25 cellular contexts compared by ENCODE assay signal in genomic region chr1:36520771-36521420, GRCh38. TPM values are rescaled to one million over a fixed set of nuclear protein-coding genes. Genes with fewer than 3 reads are reported as not detected.
A peak's percentile ranks its signal among the peaks of the same experiment; 100 is the strongest.
DNase-seq lines count a peak whose midpoint lies in the region; ATAC-seq and TF ChIP-seq lines count a peak whose summit lies in the region.
"Had no signal": no experiment of that assay in that cellular context is flagged by ENCODE, and none has a peak within 500 bp of the region (broad histone marks: within the 10 kb centered on the region; RNA-seq: fewer than 3 reads in every experiment).

No MANE protein-coding gene starts in this region.

- H3K27me3 Mint-ChIP-seq in glutamatergic neuron (ENCODE audit: unreplicated experiment) = peaks cover 6% of the 10 kb centered on the region
- no peaks in the 10 kb centered on the region for H3K27me3 Mint-ChIP-seq in CD4-positive, alpha-beta memory T cell
- H3K27me3 Mint-ChIP-seq: brain; stimulated activated naive CD8-positive, alpha-beta T cell treated with anti-CD3 and anti-CD28 coated beads, Interleukin-15, amount 100 ng/mL, for 72 hours had no signal

- ATAC-seq in GM19035 (IDR thresholded peaks at IDR 0.05; ENCODE audit: unreplicated experiment) = no peak
- ATAC-seq: SK-N-SH treated with all-trans-retinoic acid at 6 μM for 48 hours; stimulated activated naive CD8-positive, alpha-beta T cell treated with anti-CD3 and anti-CD28 coated beads, Interleukin-15, amount 100 ng/mL, for 72 hours had no signal

- peak overlapping the region; percentile 18 for H3K27ac Mint-ChIP-seq in glutamatergic neuron (ENCODE audit: unreplicated experiment)
- H3K27ac Mint-ChIP-seq in CD4-positive, alpha-beta memory T cell = no peak overlapping the region
- H3K27ac Mint-ChIP-seq: T-helper 2 cell treated with Interferon-gamma antibody and Interleukin-4, amounts not matched to agents 5 μg/mL and 100 μg/mL, for 36 hours had no signal

- no peak overlapping the region for H3K4me3 ChIP-seq in CD4-positive, alpha-beta memory T cell (ENCODE audit: low read length in 2 of 2)
- H3K4me3 ChIP-seq: lung, transverse colon had no signal

- intact Hi-C loops in CD4-positive, alpha-beta memory T cell (cut with micrococcal nuclease) = no loop called here

- peak overlapping the region; percentile 11 for H3K4me3 Mint-ChIP-seq in glutamatergic neuron (ENCODE audit: unreplicated experiment)
- no peak overlapping the region for H3K4me3 Mint-ChIP-seq in CD4-positive, alpha-beta memory T cell
- H3K4me3 Mint-ChIP-seq: brain; stimulated activated naive CD8-positive, alpha-beta T cell treated with anti-CD3 and anti-CD28 coated beads, Interleukin-15, amount 100 ng/mL, for 72 hours; T-helper 2 cell treated with Interferon-gamma antibody and Interleukin-4, amounts not matched to agents 5 μg/mL and 100 μg/mL, for 36 hours had no signal

- peak; percentile 44 for DNase-seq in activated effector memory CD4-positive, alpha-beta T cell treated with anti-CD3 and anti-CD28 coated beads, Interleukin-2, amount 50 U/mL, for 16 hours
- DNase-seq in activated effector memory CD4-positive, alpha-beta T cell treated with Interleukin-2 at 50 U/mL for 16 hours = no peak
- DNase-seq in NCI-H345 (lab: John Stamatoyannopoulos, UW) = peak; percentile 14
- DNase-seq in glutamatergic neuron = no peak
- DNase-seq in DMS53 (lab: John Stamatoyannopoulos, UW) = no peak
- no peak for DNase-seq in CD4-positive, alpha-beta memory T cell
- DNase-seq in DMS79 treated with DMSO at 0.1 percent for 48 hours (lab: John Stamatoyannopoulos, UW) = no peak
- DNase-seq: activated CD4-positive, alpha-beta T cell treated with anti-CD3 and anti-CD28 coated beads, Interleukin-2, amount 50 U/mL, for 1 hour; activated gamma-delta T cell; Caco-2; H7; KBM-7; NCI-H524; occipital lobe; stimulated activated naive CD8-positive, alpha-beta T cell treated with anti-CD3 and anti-CD28 coated beads, Interleukin-15, amount 100 ng/mL, for 72 hours; transverse colon had no signal

- H3K27me3 ChIP-seq in CD4-positive, alpha-beta memory T cell (ENCODE audit: insufficient read depth, low read length) = no peaks in the 10 kb centered on the region
- H3K27me3 ChIP-seq: transverse colon had no signal

- CTCF ChIA-PET in CD4-positive, alpha-beta memory T cell (lab: Charles Lee; ENCODE audit: partially characterized antibody) = no interaction called here

- H3K4me1 ChIP-seq in CD4-positive, alpha-beta memory T cell (ENCODE audit: insufficient read depth, low read length) = peaks cover 9% of the 10 kb centered on the region
- H3K4me1 ChIP-seq: Caco-2, transverse colon had no signal

- POLR2A ChIA-PET in CD4-positive, alpha-beta memory T cell (lab: Charles Lee; ENCODE audit: partially characterized antibody) = no interaction called here

- peaks cover 35% of the 10 kb centered on the region for H3K4me1 Mint-ChIP-seq in glutamatergic neuron (ENCODE audit: low read depth, unreplicated experiment)
- H3K4me1 Mint-ChIP-seq in CD4-positive, alpha-beta memory T cell = peaks cover 9 to 18% (median 15%) of the 10 kb centered on the region in 4 donors

- H3K36me3 ChIP-seq in CD4-positive, alpha-beta memory T cell (ENCODE audit: insufficient read depth, low read length) = no peaks in the 10 kb centered on the region
- H3K36me3 ChIP-seq: transverse colon had no signal

- no peaks in the 10 kb centered on the region for H3K9me3 ChIP-seq in CD4-positive, alpha-beta memory T cell (ENCODE audit: control insufficient read depth in 1 of 2, low read length in 2 of 2)
- H3K9me3 ChIP-seq: Caco-2, transverse colon had no signal

- H3K27ac ChIP-seq in CD4-positive, alpha-beta memory T cell (ENCODE audit: low read depth, low read length) = no peak overlapping the region
- H3K27ac ChIP-seq: transverse colon, VCaP had no signal

- peaks cover 4% of the 10 kb centered on the region for H3K9me3 Mint-ChIP-seq in glutamatergic neuron (ENCODE audit: unreplicated experiment)
- no peaks in the 10 kb centered on the region for H3K9me3 Mint-ChIP-seq in CD4-positive, alpha-beta memory T cell
- H3K9me3 Mint-ChIP-seq: brain; stimulated activated naive CD8-positive, alpha-beta T cell treated with anti-CD3 and anti-CD28 coated beads, Interleukin-15, amount 100 ng/mL, for 72 hours; T-helper 2 cell treated with Interferon-gamma antibody and Interleukin-4, amounts not matched to agents 5 μg/mL and 100 μg/mL, for 36 hours had no signal

- no peaks in the 10 kb centered on the region for H3K36me3 Mint-ChIP-seq in glutamatergic neuron (ENCODE audit: unreplicated experiment)
- H3K36me3 Mint-ChIP-seq in CD4-positive, alpha-beta memory T cell = no peaks in the 10 kb centered on the region
- H3K36me3 Mint-ChIP-seq: brain had no signal

- TF ChIP-seq CTCF in glutamatergic neuron (IDR thresholded peaks at IDR 0.05; ENCODE audit: partially characterized antibody, unreplicated experiment) = no peak

RNA-seq across cellular contexts. Expression of gene CSF3R, which starts 38.2 kb away (rescaled TPM):
- not detected for total RNA-seq in glutamatergic neuron (ENCODE audit: unreplicated experiment)
- under 1 TPM; 0.61 to 0.87 TPM for total RNA-seq in CD4-positive, alpha-beta memory T cell
- polyA plus RNA-seq in CD4-positive, alpha-beta memory T cell = not detected
- total RNA-seq: A673 had no signal
- polyA plus RNA-seq: BJ, keratinocyte had no signal

RNA-seq across cellular contexts. Expression of gene MRPS15, which starts 56.7 kb away (rescaled TPM):
- total RNA-seq in glutamatergic neuron (ENCODE audit: unreplicated experiment) = 65.4 TPM
- total RNA-seq in CD4-positive, alpha-beta memory T cell = 10 to 100 TPM; 32.5 to 33.9 TPM
- 10 to 100 TPM; 67.5 to 86.0 TPM for polyA plus RNA-seq in CD4-positive, alpha-beta memory T cell

Comparison
In these comparisons a context has a peak if more than half of its experiments do, and no peak if none do; other contexts are left out.
1. DNase-seq: peak in activated effector memory CD4-positive, alpha-beta T cell treated with anti-CD3 and anti-CD28 coated beads, Interleukin-2, amount 50 U/mL, for 16 hours (single experiment) and NCI-H345 (single experiment); none in activated effector memory CD4-positive, alpha-beta T cell treated with Interleukin-2 at 50 U/mL for 16 hours (single experiment), glutamatergic neuron (single experiment), DMS53 (single experiment), CD4-positive, alpha-beta memory T cell (0 of 5) and DMS79 treated with DMSO at 0.1 percent for 48 hours (single experiment).